9 cellular contexts compared by ENCODE assay signal in genomic region chr12:110937104-110937641, GRCh38. TPM values are rescaled to one million over a fixed set of nuclear protein-coding genes. Genes with fewer than 3 reads are reported as not detected.
DNase-seq lines count a peak whose midpoint lies in the region; ATAC-seq and TF ChIP-seq lines count a peak whose summit lies in the region.
"Had no signal": no experiment of that assay in that cellular context is flagged by ENCODE, and none has a peak within 500 bp of the region (broad histone marks: within the 10 kb centered on the region; RNA-seq: fewer than 3 reads in every experiment).

No MANE protein-coding gene starts in this region.

- whole genome bisulfite sequencing in sigmoid colon, 2 donors: 3 to 5% methylated on average over 21 of the region's 21 CpGs

- H3K4me3 ChIP-seq in SK-N-MC: peak overlapping the region; percentile 60
- no peak overlapping the region for H3K4me3 ChIP-seq in sigmoid colon

- TF ChIP-seq EP300 in sigmoid colon (IDR thresholded peaks at IDR 0.05): no peak

- H3K36me3 ChIP-seq in SK-N-MC (ENCODE audit: insufficient read depth, low read length): no peaks in the 10 kb centered on the region
- H3K36me3 ChIP-seq in sigmoid colon: no peaks in the 10 kb centered on the region

- in situ Hi-C loops in KBM-7 (cut with MboI; ENCODE audit: low pct_unique_long_range_greater_than_20kb, low sequenced_read_pairs): loop anchor here (10.0 kb wide), 1 partner anchor 358 kb away; no protein-coding TSS in a partner anchor

- no peaks in the 10 kb centered on the region for H3K9me3 ChIP-seq in SK-N-MC (ENCODE audit: low read depth, low read length)
- no peaks in the 10 kb centered on the region for H3K9me3 ChIP-seq in sigmoid colon

- H3K27me3 ChIP-seq in sigmoid colon: peaks cover 0 to 23% (median 3%) of the 10 kb centered on the region in 3 donors

- no peak overlapping the region for H3K27ac ChIP-seq in SK-N-MC
- H3K27ac ChIP-seq in sigmoid colon: no peak overlapping the region

- no peak overlapping the region for H3K9ac ChIP-seq in SK-N-MC (ENCODE audit: insufficient read length)

- peak; percentile 92 for DNase-seq in D341Med (ENCODE audit: low spot score)
- DNase-seq in KBM-7: peak; percentile 75
- no peak for DNase-seq in SK-N-MC (ENCODE audit: low read depth, low spot score)
- peak; percentile 17 for DNase-seq in activated naive CD8-positive, alpha-beta T cell treated with anti-CD3 and anti-CD28 coated beads, Interleukin-2, amount 50 U/mL, for 16 hours (ENCODE audit: low read depth, low spot score)
- peak; percentile 74 for DNase-seq in left ventricle myocardium superior
- DNase-seq in sigmoid colon: no peak
- no peak for DNase-seq in dedifferentiated amniotic fluid mesenchymal stem cell (ENCODE audit: extremely low spot score)

- H3K4me1 ChIP-seq in sigmoid colon: peaks cover 0 to 8% (median 3%) of the 10 kb centered on the region in 4 donors

- no peak for TF ChIP-seq POLR2A in sigmoid colon (IDR thresholded peaks at IDR 0.05)

- peak; percentile 54 to 94 (median 78) for TF ChIP-seq CTCF in sigmoid colon (IDR thresholded peaks at IDR 0.05)

- intact Hi-C loops in left ventricle myocardium superior (cut with micrococcal nuclease) (no loop called here), sigmoid colon (cut with DNase I) (loop anchor here (2.0 to 5.0 kb wide), 3 partner anchors 238 to 376 kb away; no protein-coding TSS in a partner anchor)

- ATAC-seq in left ventricle myocardium superior (peak; percentile 51), HG03045 (IDR thresholded peaks at IDR 0.05; ENCODE audit: unreplicated experiment) (no peak)

RNA-seq across cellular contexts. Expression of gene MYL2, which starts 16.8 kb away (rescaled TPM):
- 22,131 TPM for total RNA-seq in left ventricle myocardium superior
- not detected for total RNA-seq in sigmoid colon
- polyA plus RNA-seq in sigmoid colon: 10 to 100 TPM in 2 of 3 donors, 1 to 10 TPM in 1; 4.2 to 22.8 (median 19.0) TPM
- total RNA-seq: activated CD8-positive, alpha-beta memory T cell treated with anti-CD3 and anti-CD28 coated beads for 36 hours had no signal

Comparison
In these comparisons a context has a peak if more than half of its experiments do, and no peak if none do; other contexts are left out.
1. DNase-seq: peak in D341Med (single experiment), KBM-7 (single experiment), activated naive CD8-positive, alpha-beta T cell treated with anti-CD3 and anti-CD28 coated beads, Interleukin-2, amount 50 U/mL, for 16 hours (single experiment) and left ventricle myocardium superior (single experiment); none in SK-N-MC (single experiment), sigmoid colon (single experiment) and dedifferentiated amniotic fluid mesenchymal stem cell (single experiment).
2. RNA of gene MYL2, which starts 16.8 kb away (total RNA-seq): 22,131 TPM in left ventricle myocardium superior (single experiment); not detected in sigmoid colon; every median in the first group is over 1,000 times any median in the second.